10 cellular contexts compared by ENCODE assay signal in genomic region chr3:186097317-186097662, GRCh38. TPM values are rescaled to one million over a fixed set of nuclear protein-coding genes. Genes with fewer than 3 reads are reported as not detected.
DNase-seq lines count a peak whose midpoint lies in the region; ATAC-seq and TF ChIP-seq lines count a peak whose summit lies in the region.
"Had no signal": no experiment of that assay in that cellular context is flagged by ENCODE, and none has a peak within 500 bp of the region (broad histone marks: within the 10 kb centered on the region; RNA-seq: fewer than 3 reads in every experiment).

No MANE protein-coding gene starts in this region.

- WGBS in H9 (ENCODE audit: extremely low coverage, insufficient read length, low lambda C conversion rate) = no CpG with 5 or more reads among the region's 4 CpGs

- in situ Hi-C loops in astrocyte of the cerebellum (cut with HindIII; ENCODE audit: low sequenced_read_pairs) = no loop called here

- H3K36me3 ChIP-seq in osteoblast (ENCODE audit: insufficient read depth, low read length) = peaks cover 38% of the 10 kb centered on the region

- TF ChIP-seq CTCF in H9 (conservative IDR thresholded peaks at IDR 0.05) = no peak
- TF ChIP-seq CTCF in astrocyte of the cerebellum (IDR thresholded peaks at IDR 0.05; ENCODE audit: low read depth, low read length, missing control alignments) = no peak
- peak; percentile 6 for TF ChIP-seq CTCF in retinal pigment epithelial cell (conservative IDR thresholded peaks at IDR 0.05; ENCODE audit: low read depth, low read length)
- TF ChIP-seq CTCF in osteoblast (IDR thresholded peaks at IDR 0.05; ENCODE audit: extremely low read depth, low read depth, low read length) = no peak

- H2AFZ ChIP-seq in H9 (ENCODE audit: low read length) = no peak overlapping the region
- H2AFZ ChIP-seq in osteoblast (ENCODE audit: low read length) = no peak overlapping the region

- H3K4me2 ChIP-seq in H9 (ENCODE audit: insufficient read depth, insufficient read length, low read length) (peak overlapping the region; percentile 97), osteoblast (ENCODE audit: insufficient read depth, low read length) (no peak overlapping the region)

- no peak overlapping the region for H2BK12ac ChIP-seq in H9 (ENCODE audit: insufficient read length, low read depth, low read length)

- H2BK120ac ChIP-seq in H9 (ENCODE audit: low read depth, low read length, poor library complexity, severe bottlenecking) = no peak overlapping the region

- H3K9ac ChIP-seq in H9 (ENCODE audit: extremely low read depth, insufficient read length, low read length) = no peak overlapping the region

- no peak overlapping the region for H4K8ac ChIP-seq in H9 (replicated peaks; ENCODE audit: insufficient read length, low read depth, low read length)

- no peak overlapping the region for H3K56ac ChIP-seq in H9 (ENCODE audit: insufficient read length, low read depth, low read length)

- no peak overlapping the region for H2AK5ac ChIP-seq in H9 (ENCODE audit: insufficient read length, low read length)

- H4K91ac ChIP-seq in H9 (ENCODE audit: insufficient read length, low read depth, low read length) = no peak overlapping the region

- H3K4ac ChIP-seq in H9 (ENCODE audit: low read depth, low read length) = no peak overlapping the region

- H3K9me3 ChIP-seq in H9 (ENCODE audit: control insufficient read depth, low read depth, low read length) (no peaks in the 10 kb centered on the region), osteoblast (ENCODE audit: low read depth, low read length) (no peaks in the 10 kb centered on the region)

- H3K4me1 ChIP-seq in H9 (ENCODE audit: insufficient read depth, low read length) = peaks cover 10% of the 10 kb centered on the region; the same call in 1 of the 2 replicates
- peaks cover 21% of the 10 kb centered on the region for H3K4me1 ChIP-seq in osteoblast (ENCODE audit: insufficient read depth, low read length)

- peaks cover 39 to 43% of the 10 kb centered on the region in 2 experiments for H3K4me1 Mint-ChIP-seq in H9

- peak overlapping the region; percentile 42 for H3K4me3 ChIP-seq in astrocyte of the cerebellum (ENCODE audit: low read depth, low read length)
- peak overlapping the region; percentile 37 for H3K4me3 ChIP-seq in iPS-11a (ENCODE audit: low read depth, low read length)
- H3K4me3 ChIP-seq in retinal pigment epithelial cell (ENCODE audit: low read length) = peak overlapping the region; percentile 47
- H3K4me3 ChIP-seq in osteoblast (ENCODE audit: insufficient read depth, low read length) = no peak overlapping the region

- no peak overlapping the region for H3K14ac ChIP-seq in H9 (ENCODE audit: insufficient read depth, low read length)

- ATAC-seq in GM18873 (IDR thresholded peaks at IDR 0.05; ENCODE audit: low FRiP score, unreplicated experiment) = no peak

- H3K36me3 Mint-ChIP-seq in H9 (ENCODE audit: insufficient read depth in 1 of 3, low read depth in 3 of 3) = peaks cover 0 to 17% (median 0%) of the 10 kb centered on the region in 3 experiments; a peak in 3 of 7 replicates

- H4K20me1 ChIP-seq in H9 (ENCODE audit: control insufficient read depth, insufficient read depth, insufficient read length) = no peaks in the 10 kb centered on the region
- H4K20me1 ChIP-seq in osteoblast (ENCODE audit: insufficient read depth, low read length) = peaks cover 7% of the 10 kb centered on the region

- H3K27me3 ChIP-seq in H9 (ENCODE audit: insufficient read depth, low read length) = peaks cover 3% of the 10 kb centered on the region; the same call in 1 of the 2 replicates
- no peaks in the 10 kb centered on the region for H3K27me3 ChIP-seq in osteoblast (ENCODE audit: insufficient read depth, low read length)

- H4K5ac ChIP-seq in H9 (ENCODE audit: insufficient read length, low read depth, low read length) = no peak overlapping the region

- no peaks in the 10 kb centered on the region for H3K79me2 ChIP-seq in H9 (ENCODE audit: insufficient read depth, low read length)
- peaks cover 5% of the 10 kb centered on the region for H3K79me2 ChIP-seq in osteoblast (ENCODE audit: insufficient read depth, low read length)

- no peak for DNase-seq in H9
- no peak for DNase-seq in astrocyte of the cerebellum (ENCODE audit: low read depth)
- DNase-seq in retinal pigment epithelial cell (ENCODE audit: low read depth) = no peak
- no peak for DNase-seq in osteoblast (ENCODE audit: insufficient read length, low spot score, missing footprints)
- no peak for DNase-seq in cerebellum (ENCODE audit: low spot score)
- no peak for DNase-seq in DMS 273 treated with DMSO at 0.1 percent for 48 hours (lab: John Stamatoyannopoulos, UW)
- DNase-seq: activated T-cell treated with anti-CD3 and anti-CD28 coated beads for 4 hours, T-helper 9 cell had no signal

- H3K9me3 Mint-ChIP-seq in H9 = no peaks in the 10 kb centered on the region

- no peak overlapping the region for H3T11ph ChIP-seq in H9 (ENCODE audit: low read length)

- no peaks in the 10 kb centered on the region for H3K79me1 ChIP-seq in H9 (ENCODE audit: insufficient read depth, low read depth, low read length, poor library complexity, severe bottlenecking)

- H3K23ac ChIP-seq in H9 (ENCODE audit: insufficient read length, low read depth, low read length) = no peak overlapping the region

- H3K27me3 Mint-ChIP-seq in H9 (ENCODE audit: low read depth) = peaks cover 78% of the 10 kb centered on the region

- no peak overlapping the region for H3K18ac ChIP-seq in H9 (ENCODE audit: insufficient read length, low read depth, low read length)

- H2BK15ac ChIP-seq in H9 (ENCODE audit: low read depth, low read length) = no peak overlapping the region

- no peak overlapping the region for H2BK20ac ChIP-seq in H9 (ENCODE audit: low read depth, low read length, poor library complexity, severe bottlenecking)

- H2BK5ac ChIP-seq in H9 (ENCODE audit: insufficient read length, low read length) = no peak overlapping the region

- peaks cover 4% of the 10 kb centered on the region for H3K23me2 ChIP-seq in H9 (ENCODE audit: insufficient read length, low read depth, low read length, poor library complexity, severe bottlenecking)

- no peak overlapping the region for H3K27ac ChIP-seq in H9 (ENCODE audit: insufficient read length, low read depth, low read length)
- H3K27ac ChIP-seq in osteoblast (ENCODE audit: low read depth, low read length) = no peak overlapping the region

- peak overlapping the region; percentile 61 to 86 for H3K4me3 Mint-ChIP-seq in H9

- H3K27ac Mint-ChIP-seq in H9 = peak overlapping the region in 2 of 3 experiments; percentile 45 to 94; a peak in 4 of 7 replicates

RNA-seq across cellular contexts. Expression of gene ETV5, which starts 11.6 kb away (rescaled TPM):
- 7.7 and 8.0 TPM in 2 replicates for total RNA-seq in H9 (2021)
- total RNA-seq in osteoblast = 42.3 and 44.5 TPM in 2 replicates
- total RNA-seq in cerebellum = 44.8 TPM
